Comparison of ENCODE assay signal across 21 cellular contexts in genomic region chr1:101713760-101714159, GRCh38.
"Had no signal": no experiment of that assay in that cellular context is flagged by ENCODE, and none has a peak within 500 bp of the region (broad histone marks: within the 10 kb centered on the region; RNA-seq: fewer than 3 reads in every experiment).

No MANE protein-coding gene starts in this region.

- ATAC-seq: HepG2 had no signal

- H3K4me2 ChIP-seq: SK-N-SH had no signal

- H3K9ac ChIP-seq: SK-N-SH had no signal

- H3K27me3 ChIP-seq: MG63 had no signal

- H3K4me3 ChIP-seq: MG63 had no signal

- H3K9me3 ChIP-seq: MG63, SK-N-SH had no signal

- H3K36me3 ChIP-seq: MG63 had no signal

- DNase-seq: IMR-90, Karpas-422, KG1, MG63, NCI-H1092 treated with DMSO at 0.1 percent for 48 hours, NCI-H1436, NCI-H187, NCI-H2029, NCI-H2081 treated with DMSO at 0.1 percent for 48 hours, NCI-H2171, NCI-H226, NCI-H446, NCI-H510A, NCI-H524 treated with DMSO at 0.1 percent for 48 hours, NCI-H69, NCI-H774, Right ventricle myocardium superior, RPMI8226, SK-N-SH, SW 1271 had no signal
